In the genomic region with DNA sequence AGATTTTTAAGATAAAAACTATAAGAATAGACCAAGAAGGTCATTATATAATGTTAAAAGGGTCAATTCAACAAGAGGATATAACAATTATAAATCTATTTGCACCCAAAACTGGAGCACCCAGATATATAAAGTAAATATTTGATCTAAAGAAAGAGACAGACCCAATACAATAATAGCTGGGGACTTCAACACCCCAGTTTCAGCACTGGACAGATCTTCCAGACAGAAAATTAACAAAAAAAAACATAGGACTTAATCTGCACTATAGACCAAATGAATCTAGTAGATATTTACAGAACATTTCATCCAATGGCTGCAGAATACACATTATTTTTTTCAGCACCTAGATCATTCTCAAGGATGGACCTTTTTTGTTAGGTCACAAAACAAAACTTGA, we compare ENCODE assay signal across 22 cellular contexts.
"Had no signal": no experiment of that assay in that cellular context is flagged by ENCODE, and none has a peak within 500 bp of the region (broad histone marks: within the 10 kb centered on the region; RNA-seq: fewer than 3 reads in every experiment).

No MANE protein-coding gene starts in this region.

- H3K27me3 ChIP-seq: dorsolateral prefrontal cortex, neural progenitor cell, right lobe of liver, tibial nerve, upper lobe of left lung had no signal

- H3K9ac ChIP-seq: neural progenitor cell, parathyroid adenoma had no signal

- H3K9me3 ChIP-seq: left lung, mucosa of descending colon, right lobe of liver, thoracic aorta, tibial nerve had no signal

- H3K36me3 ChIP-seq: left lung, neural progenitor cell, right lobe of liver, thoracic aorta, tibial nerve, upper lobe of left lung had no signal

- H3K4me1 ChIP-seq: left lung, neural progenitor cell, parathyroid adenoma, right lobe of liver, tibial nerve, upper lobe of left lung had no signal

- H3K79me2 ChIP-seq: parathyroid adenoma had no signal

- ATAC-seq: esophagus mucosa; left lung; mucosa of descending colon; naive thymus-derived CD4-positive, alpha-beta T cell; right lobe of liver; stimulated activated naive B cell treated with anti-CD40 and anti-IgM and Interleukin-4, amounts not matched to agents 10 μg/mL and 1 μg/mL and 100 μg/mL, for 72 hours had no signal

- DNase-seq: cortex of kidney; dorsolateral prefrontal cortex; effector CD4-positive, alpha-beta T cell; foreskin melanocyte; hypothalamus; immature natural killer cell; islet precursor cell; left lung; mesenchymal stem cell; mucosa of descending colon; naive thymus-derived CD4-positive, alpha-beta T cell; right lobe of liver; stimulated activated CD4-positive, alpha-beta T cell treated with anti-CD3 and anti-CD28 coated beads, Interleukin-4, amount 100 ng/mL, for 4 hours; stimulated activated naive B cell treated with anti-CD40 and anti-IgM and Interleukin-4, amounts not matched to agents 10 μg/mL and 1 μg/mL and 100 μg/mL, for 72 hours; upper lobe of left lung had no signal

- H2AFZ ChIP-seq: neural progenitor cell, parathyroid adenoma had no signal

- FAIRE-seq: urothelium cell line had no signal

- H3K4me3 ChIP-seq: dorsolateral prefrontal cortex, left lung, mucosa of descending colon, neural progenitor cell, right lobe of liver, thoracic aorta, tibial nerve, upper lobe of left lung had no signal

- H3K27ac ChIP-seq: dorsolateral prefrontal cortex, epithelial cell of prostate, left lung, neural progenitor cell, parathyroid adenoma, right lobe of liver, thoracic aorta, tibial nerve, upper lobe of left lung had no signal

- H3K4me2 ChIP-seq: neural progenitor cell had no signal
